ENCODE assay signal across 14 cellular contexts in genomic region chr3:54034971-54035370, GRCh38.
"Had no signal": no experiment of that assay in that cellular context is flagged by ENCODE, and none has a peak within 500 bp of the region (broad histone marks: within the 10 kb centered on the region; RNA-seq: fewer than 3 reads in every experiment).

No MANE protein-coding gene starts in this region.

- ATAC-seq: esophagus mucosa; natural killer cell treated with Interleukin-12 subunit alpha and Interleukin-12 subunit beta and Interleukin-15 and Interleukin-18, amount 100 ng/mL, for 72 hours had no signal

- DNase-seq: activated CD4-positive, alpha-beta memory T cell treated with anti-CD3 and anti-CD28 coated beads for 36 hours; activated CD4-positive, CD25-positive, alpha-beta regulatory T cell treated with anti-CD3 and anti-CD28 coated beads, Interleukin-2, amount 50 U/mL, for 72 hours; activated naive CD4-positive, alpha-beta T cell treated with anti-CD3 and anti-CD28 coated beads for 36 hours; activated T-cell treated with anti-CD3 and anti-CD28 coated beads, Interleukin-2, amount 50 U/mL, for 24 hours; brain microvascular endothelial cell; effector CD4-positive, alpha-beta T cell; immature natural killer cell; stimulated activated CD4-positive, alpha-beta T cell treated with anti-CD3 and anti-CD28 coated beads, Interleukin-1b, Interleukin-23, amount 100 ng/mL, for 48 hours; T1000; trophoblast cell had no signal

- H3K27ac ChIP-seq: brain microvascular endothelial cell, neutrophil, parathyroid adenoma had no signal

- H3K4me1 ChIP-seq: parathyroid adenoma had no signal

- H3K36me3 ChIP-seq: brain microvascular endothelial cell, neutrophil had no signal

- H3K9me3 ChIP-seq: neutrophil had no signal

- H3K27me3 ChIP-seq: brain microvascular endothelial cell, neutrophil had no signal
